1 cellular context compared by ENCODE assay signal in genomic region chr2:28648147-28648546, GRCh38.
TF ChIP-seq lines count a peak whose summit lies in the region.

No MANE protein-coding gene starts in this region.

TF ChIP-seq in SK-N-SH, 30 proteins besides CTCF, POLR2A, EP300 and RAD21 (continued from another document):
- TF ChIP-seq FOSL2 (IDR thresholded peaks at IDR 0.05; ENCODE audit: borderline replicate concordance, low read depth) (no peak), MXI1 (IDR thresholded peaks at IDR 0.05; ENCODE audit: low read depth, low read length) (no peak), USF1 (IDR thresholded peaks at IDR 0.05; ENCODE audit: borderline replicate concordance, low read depth) (no peak), RXRA (IDR thresholded peaks at IDR 0.05; ENCODE audit: borderline replicate concordance, low read depth) (no peak), POLR2AphosphoS5 (IDR thresholded peaks at IDR 0.05; ENCODE audit: low read depth, low read length) (no peak), RCOR1 (IDR thresholded peaks at IDR 0.05; ENCODE audit: low read length) (no peak), USF2 (IDR thresholded peaks at IDR 0.05; ENCODE audit: borderline replicate concordance, low read depth, low read length) (no peak), GATA2 (CRISPR knock-in tag; IDR thresholded peaks at IDR 0.05) (no peak), FOXJ3 (CRISPR knock-in tag; IDR thresholded peaks at IDR 0.05) (no peak)
